In the genomic region with DNA sequence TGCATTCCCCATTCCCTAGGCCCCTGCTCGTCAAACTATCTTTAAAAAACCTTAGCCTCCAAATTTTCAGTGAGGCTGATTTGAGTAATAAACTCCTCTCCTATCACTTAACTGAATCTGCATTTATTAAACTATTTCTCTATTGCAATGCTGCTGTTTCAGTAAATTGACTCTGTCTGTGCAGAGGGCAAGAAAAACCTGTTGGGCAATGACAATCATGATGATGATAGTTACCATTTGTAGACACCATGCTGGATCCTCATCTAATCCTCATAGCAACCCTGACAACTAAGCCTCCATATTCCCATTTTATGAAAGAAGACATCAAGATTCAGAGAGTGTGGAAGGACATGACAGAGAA, we compare ENCODE assay signal across 1 cellular context.
TF ChIP-seq lines count a peak whose summit lies in the region.

No MANE protein-coding gene starts in this region.

TF ChIP-seq in GM23338, 12 proteins besides CTCF, POLR2A, EP300 and RAD21 (continued from another document):
- TF ChIP-seq REST (IDR thresholded peaks at IDR 0.05; ENCODE audit: unreplicated experiment), result no peak
- no peak for TF ChIP-seq ZNF331 (CRISPR knock-in tag; IDR thresholded peaks at IDR 0.05; ENCODE audit: low read depth)
- TF ChIP-seq CREB1 (CRISPR knock-in tag; IDR thresholded peaks at IDR 0.05; ENCODE audit: low read depth), result no peak
- no peak for TF ChIP-seq ZNF114 (CRISPR knock-in tag; IDR thresholded peaks at IDR 0.05)
- no peak for TF ChIP-seq NANOG (IDR thresholded peaks at IDR 0.05; ENCODE audit: borderline replicate concordance)
- TF ChIP-seq EZH2phosphoT487 (IDR thresholded peaks at IDR 0.05; ENCODE audit: unreplicated experiment), result no peak
